In the genomic region with DNA sequence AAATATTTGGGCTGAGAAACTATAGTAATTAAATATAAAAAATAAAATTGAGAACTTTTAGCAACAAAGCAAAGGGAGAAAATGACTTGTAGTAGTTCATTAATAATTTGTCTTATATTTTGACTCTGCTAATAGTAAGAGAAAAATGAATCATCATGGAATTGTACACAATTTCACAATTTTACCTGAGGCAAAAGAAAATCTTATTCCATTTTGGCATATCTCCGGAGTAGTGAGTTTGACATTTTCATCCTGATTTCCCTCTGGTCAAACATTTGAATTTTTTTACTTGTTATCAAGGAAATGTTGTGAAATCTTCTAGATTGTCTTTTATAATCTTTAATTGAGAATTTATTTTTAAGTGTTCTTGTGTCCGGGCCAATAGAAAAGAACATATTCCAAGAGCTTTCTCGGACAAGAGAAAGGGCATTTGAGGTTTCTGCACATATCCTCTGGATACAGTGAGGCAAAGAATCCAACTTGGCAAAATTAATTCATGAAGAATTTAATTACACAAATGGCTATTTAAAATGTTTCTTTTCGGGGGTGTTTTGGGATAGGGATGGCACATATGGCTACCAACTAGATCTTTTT, we compare ENCODE assay signal across 20 cellular contexts.
DNase-seq lines count a peak whose midpoint lies in the region; ATAC-seq, FAIRE-seq and TF ChIP-seq lines count a peak whose summit lies in the region.
"Had no signal": no experiment of that assay in that cellular context is flagged by ENCODE, and none has a peak within 500 bp of the region (broad histone marks: within the 10 kb centered on the region; RNA-seq: fewer than 3 reads in every experiment).

No MANE protein-coding gene starts in this region.

- H3K36me3 ChIP-seq in BE2C: no peaks in the 10 kb centered on the region
- no peaks in the 10 kb centered on the region for H3K36me3 ChIP-seq in SK-N-MC (ENCODE audit: insufficient read depth, low read length)
- no peaks in the 10 kb centered on the region for H3K36me3 ChIP-seq in kidney (ENCODE audit: control insufficient read depth in 1 of 2, insufficient read depth in 2 of 2, low read length in 2 of 2)
- H3K36me3 ChIP-seq in effector memory CD4-positive, alpha-beta T cell (ENCODE audit: control insufficient read depth, insufficient read depth, low read length): no peaks in the 10 kb centered on the region
- H3K36me3 ChIP-seq: BLaER1 treated with 17β-estradiol and CSF1 and Interleukin-3, amounts not matched to agents 10 nM and 100 nM; SJSA1 had no signal

- no peak for ATAC-seq in GM18520 (IDR thresholded peaks at IDR 0.05; ENCODE audit: unreplicated experiment)
- ATAC-seq: CD8-positive, alpha-beta T cell; GM12878; HepG2 had no signal

- no peak overlapping the region for H3K9ac ChIP-seq in SK-N-MC (ENCODE audit: insufficient read length)
- no peak overlapping the region for H3K9ac ChIP-seq in kidney (ENCODE audit: low read length in 2 of 2)
- H3K9ac ChIP-seq: BLaER1 treated with 17β-estradiol and CSF1 and Interleukin-3, amounts not matched to agents 10 nM and 100 nM had no signal

- peak overlapping the region; percentile 6 for H3K27ac ChIP-seq in SK-N-MC
- H3K27ac ChIP-seq in kidney (ENCODE audit: low read depth in 2 of 2, low read length in 2 of 2): no peak overlapping the region
- H3K27ac ChIP-seq in effector memory CD4-positive, alpha-beta T cell (ENCODE audit: insufficient read depth, low read length, poor library complexity, severe bottlenecking): no peak overlapping the region
- H3K27ac ChIP-seq: BLaER1 treated with 17β-estradiol and CSF1 and Interleukin-3, amounts not matched to agents 10 nM and 100 nM; SJSA1 had no signal

- DNase-seq in BE2C: no peak
- no peak for DNase-seq in SK-N-MC (ENCODE audit: low read depth, low spot score)
- DNase-seq in epithelial cell of esophagus (ENCODE audit: low read depth): peak; percentile 70
- DNase-seq in kidney: no peak
- DNase-seq in HUDEP-2 (lab: John Stamatoyannopoulos, UW; ENCODE audit: unreplicated experiment in 76 of 76): no peak
- no peak for DNase-seq in effector memory CD4-positive, alpha-beta T cell
- DNase-seq: Calu3; CD8-positive, alpha-beta T cell; GOT3; KBM-7; MV-4-11; NCI-H187 treated with DMSO at 0.1 percent for 48 hours; NCI-H2227 treated with DMSO at 0.1 percent for 48 hours; NCI-H524; RPMI8226 had no signal

- H3K4me3 ChIP-seq in BE2C (ENCODE audit: low read depth, low read length): peak overlapping the region; percentile 9; the same call in 1 of the 2 replicates
- peak overlapping the region; percentile 19 for H3K4me3 ChIP-seq in SK-N-MC
- no peak overlapping the region for H3K4me3 ChIP-seq in epithelial cell of esophagus (ENCODE audit: low read length)
- no peak overlapping the region for H3K4me3 ChIP-seq in kidney (ENCODE audit: low read length in 2 of 2)
- no peak overlapping the region for H3K4me3 ChIP-seq in effector memory CD4-positive, alpha-beta T cell (ENCODE audit: insufficient read depth, low read depth, low read length, poor library complexity, severe bottlenecking)
- H3K4me3 ChIP-seq: BLaER1 treated with 17β-estradiol and CSF1 and Interleukin-3, amounts not matched to agents 10 nM and 100 nM; GM12878; SJSA1 had no signal

- no peak for TF ChIP-seq CTCF in BE2C (IDR thresholded peaks at IDR 0.05; ENCODE audit: low read depth, low read length)
- no peak for TF ChIP-seq CTCF in epithelial cell of esophagus (IDR thresholded peaks at IDR 0.05; ENCODE audit: insufficient read depth, low read depth, low read length, missing control alignments)
- TF ChIP-seq CTCF in kidney (IDR thresholded peaks at IDR 0.05; ENCODE audit: borderline replicate concordance, extremely low read depth, insufficient read depth): no peak

- H3K4me1 ChIP-seq in BE2C (peaks cover 17% of the 10 kb centered on the region), kidney (ENCODE audit: control insufficient read depth in 1 of 2, insufficient read depth in 1 of 2, low read depth in 1 of 2, low read length in 2 of 2) (no peaks in the 10 kb centered on the region)
- no peaks in the 10 kb centered on the region for H3K4me1 ChIP-seq in effector memory CD4-positive, alpha-beta T cell (ENCODE audit: control insufficient read depth, insufficient read depth, low read length, poor library complexity, severe bottlenecking)
- H3K4me1 ChIP-seq: SJSA1 had no signal

- intact Hi-C loops in kidney (cut with DNase I): no loop called here

- peak; percentile 3 for FAIRE-seq in kidney (lab: Jason Lieb, UNC)
- FAIRE-seq: GM12878, HepG2 had no signal

- H3K9me3 ChIP-seq in BE2C (no peaks in the 10 kb centered on the region), SK-N-MC (ENCODE audit: low read depth, low read length) (no peaks in the 10 kb centered on the region), kidney (ENCODE audit: control insufficient read depth in 1 of 2, low read length in 2 of 2) (no peaks in the 10 kb centered on the region)
- H3K9me3 ChIP-seq in effector memory CD4-positive, alpha-beta T cell (ENCODE audit: control insufficient read depth, low read length): no peaks in the 10 kb centered on the region
- H3K9me3 ChIP-seq: BLaER1 treated with 17β-estradiol and CSF1 and Interleukin-3, amounts not matched to agents 10 nM and 100 nM; SJSA1 had no signal

- no peaks in the 10 kb centered on the region for H3K27me3 ChIP-seq in BE2C
- H3K27me3 ChIP-seq in effector memory CD4-positive, alpha-beta T cell (replicated peaks; ENCODE audit: control insufficient read depth, insufficient read depth, low read length, poor library complexity, severe bottlenecking): no peaks in the 10 kb centered on the region
- H3K27me3 ChIP-seq: BLaER1 treated with 17β-estradiol and CSF1 and Interleukin-3, amounts not matched to agents 10 nM and 100 nM; SJSA1 had no signal

Comparison
In these comparisons a context has a peak if more than half of its experiments do, and no peak if none do; other contexts are left out.
1. H3K4me3 ChIP-seq: peak in BE2C (single experiment) and SK-N-MC (single experiment); none in epithelial cell of esophagus (single experiment), kidney (0 of 2) and effector memory CD4-positive, alpha-beta T cell (single experiment).